ENCODE assay signal across 8 cellular contexts in genomic region chr2:10410001-10410671, GRCh38. TPM values are rescaled to one million over a fixed set of nuclear protein-coding genes. Genes with fewer than 3 reads are reported as not detected.
DNase-seq lines count a peak whose midpoint lies in the region; ATAC-seq lines count a peak whose summit lies in the region.

No MANE protein-coding gene starts in this region.

- DNase-seq in activated naive CD8-positive, alpha-beta T cell treated with anti-CD3 and anti-CD28 coated beads, Interleukin-2, amount 50 U/mL, for 24 hours, result no peak
- DNase-seq in midbrain (lab: John Stamatoyannopoulos, UW) (no peak), NCI-H526 (lab: John Stamatoyannopoulos, UW) (no peak)
- no peak for DNase-seq in activated CD4-positive, alpha-beta T cell treated with anti-CD3 and anti-CD28 coated beads, Interleukin-2, amount 10 ng/mL, durations not matched to agents 7 days and 5 days
- DNase-seq in activated naive CD4-positive, alpha-beta T cell (lab: John Stamatoyannopoulos, UW), result no peak

- CTCF ChIA-PET in activated CD4-positive, alpha-beta T cell treated with anti-CD3 and anti-CD28 coated beads, Interleukin-2, amount 10 ng/mL, durations not matched to agents 7 days and 5 days (lab: Charles Lee), result interaction anchor here (0.5 to 3.7 kb wide), 37 partner anchors 9 to 958 kb away, joined by 3 to 31 read pairs (median 6); partner anchors contain the start of gene HPCAL1

- H3K27ac Mint-ChIP-seq in activated naive CD8-positive, alpha-beta T cell treated with anti-CD3 and anti-CD28 coated beads, Interleukin-2, amount 50 U/mL, for 24 hours, result peak overlapping the region; percentile 64
- no peak overlapping the region for H3K27ac Mint-ChIP-seq in activated CD4-positive, alpha-beta T cell treated with anti-CD3 and anti-CD28 coated beads, Interleukin-2, amount 10 ng/mL, durations not matched to agents 7 days and 5 days

- POLR2A ChIA-PET in activated CD4-positive, alpha-beta T cell treated with anti-CD3 and anti-CD28 coated beads, Interleukin-2, amount 10 ng/mL, durations not matched to agents 7 days and 5 days (lab: Charles Lee), result no interaction called here

- no peaks in the 10 kb centered on the region for H3K27me3 Mint-ChIP-seq in activated naive CD8-positive, alpha-beta T cell treated with anti-CD3 and anti-CD28 coated beads, Interleukin-2, amount 50 U/mL, for 24 hours
- H3K27me3 Mint-ChIP-seq in activated CD4-positive, alpha-beta T cell treated with anti-CD3 and anti-CD28 coated beads, Interleukin-2, amount 10 ng/mL, durations not matched to agents 7 days and 5 days, result no peaks in the 10 kb centered on the region

- ATAC-seq in GM21381 (IDR thresholded peaks at IDR 0.05; ENCODE audit: unreplicated experiment) (peak; percentile 53), HG03521 (IDR thresholded peaks at IDR 0.05; ENCODE audit: unreplicated experiment) (peak; percentile 57)
- ATAC-seq in activated naive CD8-positive, alpha-beta T cell treated with anti-CD3 and anti-CD28 coated beads, Interleukin-2, amount 50 U/mL, for 24 hours, result no peak

- H3K9me3 Mint-ChIP-seq in activated naive CD8-positive, alpha-beta T cell treated with anti-CD3 and anti-CD28 coated beads, Interleukin-2, amount 50 U/mL, for 24 hours, result no peaks in the 10 kb centered on the region
- no peaks in the 10 kb centered on the region for H3K9me3 Mint-ChIP-seq in activated CD4-positive, alpha-beta T cell treated with anti-CD3 and anti-CD28 coated beads, Interleukin-2, amount 10 ng/mL, durations not matched to agents 7 days and 5 days

- H3K4me1 Mint-ChIP-seq in activated naive CD8-positive, alpha-beta T cell treated with anti-CD3 and anti-CD28 coated beads, Interleukin-2, amount 50 U/mL, for 24 hours, result peaks cover 65% of the 10 kb centered on the region
- H3K4me1 Mint-ChIP-seq in activated CD4-positive, alpha-beta T cell treated with anti-CD3 and anti-CD28 coated beads, Interleukin-2, amount 10 ng/mL, durations not matched to agents 7 days and 5 days, result peaks cover 42% of the 10 kb centered on the region

- peaks cover 21% of the 10 kb centered on the region for H3K36me3 Mint-ChIP-seq in activated naive CD8-positive, alpha-beta T cell treated with anti-CD3 and anti-CD28 coated beads, Interleukin-2, amount 50 U/mL, for 24 hours (ENCODE audit: low read depth)
- peaks cover 5% of the 10 kb centered on the region for H3K36me3 Mint-ChIP-seq in activated CD4-positive, alpha-beta T cell treated with anti-CD3 and anti-CD28 coated beads, Interleukin-2, amount 10 ng/mL, durations not matched to agents 7 days and 5 days (ENCODE audit: low read depth)

- peak overlapping the region; percentile 20; the same call in 1 of the 2 replicates for H3K4me3 ChIP-seq in GM08714 (ENCODE audit: low read length)

- H3K4me3 Mint-ChIP-seq in activated naive CD8-positive, alpha-beta T cell treated with anti-CD3 and anti-CD28 coated beads, Interleukin-2, amount 50 U/mL, for 24 hours, result no peak overlapping the region
- H3K4me3 Mint-ChIP-seq in activated CD4-positive, alpha-beta T cell treated with anti-CD3 and anti-CD28 coated beads, Interleukin-2, amount 10 ng/mL, durations not matched to agents 7 days and 5 days, result no peak overlapping the region

RNA-seq across cellular contexts. Expression of gene ODC1, which starts 38.0 kb away (rescaled TPM):
- total RNA-seq in activated CD4-positive, alpha-beta T cell treated with anti-CD3 and anti-CD28 coated beads, Interleukin-2, amount 10 ng/mL, durations not matched to agents 7 days and 5 days, result 10 to 100 TPM; 47.1 to 50.3 TPM
